ENCODE assay signal across 8 cellular contexts in genomic region chr7:141071855-141072547, GRCh38. TPM values are rescaled to one million over a fixed set of nuclear protein-coding genes. Genes with fewer than 3 reads are reported as not detected.
DNase-seq lines count a peak whose midpoint lies in the region; ATAC-seq and TF ChIP-seq lines count a peak whose summit lies in the region.

No MANE protein-coding gene starts in this region.

- H3K9ac ChIP-seq in colonic mucosa (ENCODE audit: low read depth in 2 of 2, low read length in 2 of 2) = peak overlapping the region in 1 of 2 donors; percentile 43

- peaks cover 10% of the 10 kb centered on the region for H3K27me3 Mint-ChIP-seq in nephron progenitor cell (ENCODE audit: low read depth, poor library complexity)

- intact Hi-C loops in colonic mucosa (cut with DNase I) = no loop called here

- peaks cover 26% of the 10 kb centered on the region for H3K4me1 Mint-ChIP-seq in nephron progenitor cell

- H3K9me3 ChIP-seq in colonic mucosa = no peaks in the 10 kb centered on the region

- ATAC-seq in HG03095 (IDR thresholded peaks at IDR 0.05; ENCODE audit: unreplicated experiment) = no peak
- ATAC-seq in GM18907 (IDR thresholded peaks at IDR 0.05; ENCODE audit: unreplicated experiment) = no peak

- peaks cover 4% of the 10 kb centered on the region for H3K9me3 Mint-ChIP-seq in nephron progenitor cell

- no peaks in the 10 kb centered on the region for H3K36me3 ChIP-seq in colonic mucosa

- no peak overlapping the region for H3K27ac ChIP-seq in colonic mucosa

- peak; percentile 76 for DNase-seq in NCI-H1694 (lab: John Stamatoyannopoulos, UW)
- DNase-seq in NCI-H1694 treated with DMSO at 0.1 percent for 48 hours (lab: John Stamatoyannopoulos, UW) = no peak
- peak; percentile 79 for DNase-seq in NCI-H2227 treated with DMSO at 0.1 percent for 48 hours (lab: John Stamatoyannopoulos, UW)
- DNase-seq in colonic mucosa = no peak
- no peak for DNase-seq in nephron progenitor cell
- DNase-seq in activated naive CD4-positive, alpha-beta T cell treated with Interleukin-2 at 50 U/mL for 16 hours = no peak

- H3K27ac Mint-ChIP-seq in nephron progenitor cell = no peak overlapping the region

- H3K36me3 Mint-ChIP-seq in nephron progenitor cell (ENCODE audit: low read depth) = no peaks in the 10 kb centered on the region

- peaks cover 4% of the 10 kb centered on the region for H3K4me1 ChIP-seq in colonic mucosa

- peak overlapping the region; percentile 53 for H3K4me3 ChIP-seq in colonic mucosa

- H3K27me3 ChIP-seq in colonic mucosa = peaks cover 59% of the 10 kb centered on the region

- H3K4me3 Mint-ChIP-seq in nephron progenitor cell = peak overlapping the region; percentile 87

- TF ChIP-seq CTCF in colonic mucosa (IDR thresholded peaks at IDR 0.05) (no peak), nephron progenitor cell (IDR thresholded peaks at IDR 0.05) (no peak)

RNA-seq across cellular contexts. Expression of gene TMEM178B, which starts 1.9 kb away (rescaled TPM):
- total RNA-seq in colonic mucosa = 1 to 10 TPM in 1 of 2 donors, under 1 TPM in 1; 0.17 to 1.1 TPM

RNA-seq across cellular contexts. Expression of gene MRPS33, which starts 57.2 kb away (rescaled TPM):
- total RNA-seq in colonic mucosa = 100 to 1,000 TPM in 1 of 2 donors, 10 to 100 TPM in 1; 77.3 to 123 TPM

Comparison
In these comparisons a context has a peak if more than half of its experiments do, and no peak if none do; other contexts are left out.
1. DNase-seq: peak in NCI-H1694 (single experiment) and NCI-H2227 treated with DMSO at 0.1 percent for 48 hours (single experiment); none in NCI-H1694 treated with DMSO at 0.1 percent for 48 hours (single experiment), colonic mucosa (single experiment), nephron progenitor cell (single experiment) and activated naive CD4-positive, alpha-beta T cell treated with Interleukin-2 at 50 U/mL for 16 hours (single experiment).